1 cellular context compared by ENCODE assay signal in the genomic region with DNA sequence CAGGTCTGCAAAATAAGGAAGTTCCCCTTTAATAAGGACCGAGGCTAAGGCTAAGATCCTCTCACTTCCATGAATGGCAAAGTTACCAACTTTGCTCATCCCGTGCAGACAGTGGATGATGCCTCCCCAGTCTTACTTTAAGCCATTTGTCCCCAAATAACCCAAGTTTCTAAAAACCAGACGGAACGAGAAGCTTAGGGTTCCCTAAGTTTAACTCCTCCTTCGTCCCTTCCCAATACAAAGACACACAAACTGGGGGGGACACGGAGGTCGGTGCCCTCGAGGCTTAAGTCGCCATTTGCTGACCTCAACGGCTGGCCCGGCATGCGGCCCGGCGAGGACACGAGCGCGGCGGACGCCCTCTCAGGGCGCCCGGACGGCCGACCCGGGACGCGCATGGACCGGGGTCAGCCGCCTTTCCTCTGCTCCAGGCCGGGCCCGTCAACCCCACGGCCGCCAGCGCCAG.
TF ChIP-seq lines count a peak whose summit lies in the region.

No MANE protein-coding gene starts in this region.

TF ChIP-seq in K562, 482 proteins besides CTCF, POLR2A, EP300 and RAD21 (continued from another document and continues in another):
- TF ChIP-seq RBM34 (IDR thresholded peaks at IDR 0.05; ENCODE audit: borderline replicate concordance, insufficient read depth, low read length), result no peak
- no peak for TF ChIP-seq MXD1 (CRISPR knock-in tag; IDR thresholded peaks at IDR 0.05; ENCODE audit: borderline replicate concordance, poor library complexity, severe bottlenecking)
- TF ChIP-seq CCAR2 (IDR thresholded peaks at IDR 0.05; ENCODE audit: low read depth, low read length), result no peak
- TF ChIP-seq HMGXB4 (CRISPR knock-in tag; IDR thresholded peaks at IDR 0.05), result no peak; the same call in 1 of the 2 replicates
- TF ChIP-seq, protein P1, sequence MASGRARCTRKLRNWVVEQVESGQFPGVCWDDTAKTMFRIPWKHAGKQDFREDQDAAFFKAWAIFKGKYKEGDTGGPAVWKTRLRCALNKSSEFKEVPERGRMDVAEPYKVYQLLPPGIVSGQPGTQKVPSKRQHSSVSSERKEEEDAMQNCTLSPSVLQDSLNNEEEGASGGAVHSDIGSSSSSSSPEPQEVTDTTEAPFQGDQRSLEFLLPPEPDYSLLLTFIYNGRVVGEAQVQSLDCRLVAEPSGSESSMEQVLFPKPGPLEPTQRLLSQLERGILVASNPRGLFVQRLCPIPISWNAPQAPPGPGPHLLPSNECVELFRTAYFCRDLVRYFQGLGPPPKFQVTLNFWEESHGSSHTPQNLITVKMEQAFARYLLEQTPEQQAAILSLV (tag; IDR thresholded peaks at IDR 0.05), result no peak
- peak; percentile 25 to 33 for TF ChIP-seq AFF1 (IDR thresholded peaks at IDR 0.05; ENCODE audit: low read depth in 1 of 2, partially characterized antibody in 2 of 2)
- TF ChIP-seq DDX20 (tag; IDR thresholded peaks at IDR 0.05; ENCODE audit: low read depth), result no peak
- TF ChIP-seq NR2C1 (IDR thresholded peaks at IDR 0.05), result 0 out of 2 replicates have a peak, but pooled peaks have one; percentile 37
- peak; percentile 44; the same call in 1 of the 2 replicates for TF ChIP-seq NR2C1 (tag; IDR thresholded peaks at IDR 0.05)
- TF ChIP-seq, protein P2, sequence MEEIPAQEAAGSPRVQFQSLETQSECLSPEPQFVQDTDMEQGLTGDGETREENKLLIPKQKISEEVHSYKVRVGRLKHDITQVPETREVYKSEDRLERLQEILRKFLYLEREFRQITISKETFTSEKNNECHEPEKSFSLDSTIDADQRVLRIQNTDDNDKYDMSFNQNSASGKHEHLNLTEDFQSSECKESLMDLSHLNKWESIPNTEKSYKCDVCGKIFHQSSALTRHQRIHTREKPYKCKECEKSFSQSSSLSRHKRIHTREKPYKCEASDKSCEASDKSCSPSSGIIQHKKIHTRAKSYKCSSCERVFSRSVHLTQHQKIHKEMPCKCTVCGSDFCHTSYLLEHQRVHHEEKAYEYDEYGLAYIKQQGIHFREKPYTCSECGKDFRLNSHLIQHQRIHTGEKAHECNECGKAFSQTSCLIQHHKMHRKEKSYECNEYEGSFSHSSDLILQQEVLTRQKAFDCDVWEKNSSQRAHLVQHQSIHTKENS (CRISPR knock-in tag; IDR thresholded peaks at IDR 0.05), result no peak
- TF ChIP-seq, protein P3, sequence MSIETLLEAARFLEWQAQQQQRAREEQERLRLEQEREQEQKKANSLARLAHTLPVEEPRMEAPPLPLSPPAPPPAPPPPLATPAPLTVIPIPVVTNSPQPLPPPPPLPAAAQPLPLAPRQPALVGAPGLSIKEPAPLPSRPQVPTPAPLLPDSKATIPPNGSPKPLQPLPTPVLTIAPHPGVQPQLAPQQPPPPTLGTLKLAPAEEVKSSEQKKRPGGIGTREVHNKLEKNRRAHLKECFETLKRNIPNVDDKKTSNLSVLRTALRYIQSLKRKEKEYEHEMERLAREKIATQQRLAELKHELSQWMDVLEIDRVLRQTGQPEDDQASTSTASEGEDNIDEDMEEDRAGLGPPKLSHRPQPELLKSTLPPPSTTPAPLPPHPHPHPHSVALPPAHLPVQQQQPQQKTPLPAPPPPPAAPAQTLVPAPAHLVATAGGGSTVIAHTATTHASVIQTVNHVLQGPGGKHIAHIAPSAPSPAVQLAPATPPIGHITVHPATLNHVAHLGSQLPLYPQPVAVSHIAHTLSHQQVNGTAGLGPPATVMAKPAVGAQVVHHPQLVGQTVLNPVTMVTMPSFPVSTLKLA (conservative IDR thresholded peaks at IDR 0.05), result peak in 1 of 2 experiments; percentile 48; a peak in 2 of 4 replicates
- TF ChIP-seq, protein P4, sequence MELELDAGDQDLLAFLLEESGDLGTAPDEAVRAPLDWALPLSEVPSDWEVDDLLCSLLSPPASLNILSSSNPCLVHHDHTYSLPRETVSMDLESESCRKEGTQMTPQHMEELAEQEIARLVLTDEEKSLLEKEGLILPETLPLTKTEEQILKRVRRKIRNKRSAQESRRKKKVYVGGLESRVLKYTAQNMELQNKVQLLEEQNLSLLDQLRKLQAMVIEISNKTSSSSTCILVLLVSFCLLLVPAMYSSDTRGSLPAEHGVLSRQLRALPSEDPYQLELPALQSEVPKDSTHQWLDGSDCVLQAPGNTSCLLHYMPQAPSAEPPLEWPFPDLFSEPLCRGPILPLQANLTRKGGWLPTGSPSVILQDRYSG (tag; conservative IDR thresholded peaks at IDR 0.05; ENCODE audit: low read depth), result 0 out of 2 replicates have a peak, but pooled peaks have one; percentile 26
- TF ChIP-seq ELF1 (tag; IDR thresholded peaks at IDR 0.05), result no peak
- TF ChIP-seq ZBTB9 (CRISPR knock-in tag; IDR thresholded peaks at IDR 0.05), result peak; percentile 84; the same call in 1 of the 2 replicates
- no peak for TF ChIP-seq SIRT6 (IDR thresholded peaks at IDR 0.05; ENCODE audit: low read depth, low read length)
- no peak for TF ChIP-seq MYNN (IDR thresholded peaks at IDR 0.05)
- no peak for TF ChIP-seq MYNN (CRISPR knock-in tag; IDR thresholded peaks at IDR 0.05)
- TF ChIP-seq TBP (optimal IDR thresholded peaks at IDR 0.05; ENCODE audit: low read depth, low read length), result peak; percentile 69
- no peak for TF ChIP-seq PPARD (CRISPR knock-in tag; IDR thresholded peaks at IDR 0.05)
- TF ChIP-seq GTF2E2 (tag; IDR thresholded peaks at IDR 0.05), result no peak
- no peak for TF ChIP-seq KAT7 (CRISPR knock-in tag; IDR thresholded peaks at IDR 0.05; ENCODE audit: borderline replicate concordance)
- TF ChIP-seq DNMT1 (IDR thresholded peaks at IDR 0.05), result no peak
- peak; percentile 23; the same call in 1 of the 2 replicates for TF ChIP-seq ZBTB17 (CRISPR knock-in tag; IDR thresholded peaks at IDR 0.05)
- 0 out of 2 replicates have a peak, but pooled peaks have one; percentile 78 for TF ChIP-seq ZFPM2 (CRISPR knock-in tag; IDR thresholded peaks at IDR 0.05)
- TF ChIP-seq, protein P5, sequence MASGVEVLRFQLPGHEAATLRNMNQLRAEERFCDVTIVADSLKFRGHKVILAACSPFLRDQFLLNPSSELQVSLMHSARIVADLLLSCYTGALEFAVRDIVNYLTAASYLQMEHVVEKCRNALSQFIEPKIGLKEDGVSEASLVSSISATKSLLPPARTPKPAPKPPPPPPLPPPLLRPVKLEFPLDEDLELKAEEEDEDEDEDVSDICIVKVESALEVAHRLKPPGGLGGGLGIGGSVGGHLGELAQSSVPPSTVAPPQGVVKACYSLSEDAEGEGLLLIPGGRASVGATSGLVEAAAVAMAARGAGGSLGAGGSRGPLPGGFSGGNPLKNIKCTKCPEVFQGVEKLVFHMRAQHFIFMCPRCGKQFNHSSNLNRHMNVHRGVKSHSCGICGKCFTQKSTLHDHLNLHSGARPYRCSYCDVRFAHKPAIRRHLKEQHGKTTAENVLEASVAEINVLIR (CRISPR knock-in tag; IDR thresholded peaks at IDR 0.05), result no peak; the same call in 1 of the 2 replicates
- 0 out of 2 replicates have a peak, but pooled peaks have one; percentile 7 for TF ChIP-seq NBN (IDR thresholded peaks at IDR 0.05; ENCODE audit: low read depth)
- no peak for TF ChIP-seq HDAC3 (IDR thresholded peaks at IDR 0.05; ENCODE audit: borderline replicate concordance, partially characterized antibody)
- TF ChIP-seq ATF1 (CRISPR knock-in tag; IDR thresholded peaks at IDR 0.05), result no peak
- no peak for TF ChIP-seq ATF1 (tag; IDR thresholded peaks at IDR 0.05)
- peak in 1 of 2 experiments; percentile 84 for TF ChIP-seq MLLT1 (IDR thresholded peaks at IDR 0.05)
- peak; percentile 6; the same call in 1 of the 2 replicates for TF ChIP-seq NCOA6 (IDR thresholded peaks at IDR 0.05)
- TF ChIP-seq ESRRB (CRISPR knock-in tag; IDR thresholded peaks at IDR 0.05; ENCODE audit: borderline replicate concordance), result no peak
- no peak for TF ChIP-seq JUND (IDR thresholded peaks at IDR 0.05; ENCODE audit: borderline replicate concordance, low read depth, low read length)
- TF ChIP-seq JUND (tag; IDR thresholded peaks at IDR 0.05; ENCODE audit: borderline replicate concordance, low read depth, low read length), result no peak
- no peak for TF ChIP-seq YBX1 (IDR thresholded peaks at IDR 0.05)
- no peak for TF ChIP-seq TRIM28 (IDR thresholded peaks at IDR 0.05)
- TF ChIP-seq, protein P6, sequence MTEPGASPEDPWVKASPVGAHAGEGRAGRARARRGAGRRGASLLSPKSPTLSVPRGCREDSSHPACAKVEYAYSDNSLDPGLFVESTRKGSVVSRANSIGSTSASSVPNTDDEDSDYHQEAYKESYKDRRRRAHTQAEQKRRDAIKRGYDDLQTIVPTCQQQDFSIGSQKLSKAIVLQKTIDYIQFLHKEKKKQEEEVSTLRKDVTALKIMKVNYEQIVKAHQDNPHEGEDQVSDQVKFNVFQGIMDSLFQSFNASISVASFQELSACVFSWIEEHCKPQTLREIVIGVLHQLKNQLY (CRISPR knock-in tag; conservative IDR thresholded peaks at IDR 0.05), result 0 out of 4 replicates have a peak, but pooled peaks of 1 of the 2 experiments have one; percentile 70
- TF ChIP-seq PCBP1 (IDR thresholded peaks at IDR 0.05; ENCODE audit: low read depth, low read length, poor library complexity, severe bottlenecking), result no peak
- TF ChIP-seq ZNF174 (CRISPR knock-in tag; IDR thresholded peaks at IDR 0.05), result no peak
- no peak for TF ChIP-seq RUNX1 (IDR thresholded peaks at IDR 0.05; ENCODE audit: low read depth)
- TF ChIP-seq CBFB (CRISPR knock-in tag; IDR thresholded peaks at IDR 0.05), result no peak
- no peak; a peak in 1 of 4 replicates for TF ChIP-seq KDM1A (IDR thresholded peaks at IDR 0.05)
- TF ChIP-seq HDAC1 (IDR thresholded peaks at IDR 0.05), result peak in 1 of 2 experiments; percentile 31; a peak in 1 of 4 replicates
- TF ChIP-seq L3MBTL2 (IDR thresholded peaks at IDR 0.05), result peak; percentile 98
- peak; percentile 54; the same call in 1 of the 2 replicates for TF ChIP-seq ZNF830 (CRISPR knock-in tag; IDR thresholded peaks at IDR 0.05)
